In the genomic region with DNA sequence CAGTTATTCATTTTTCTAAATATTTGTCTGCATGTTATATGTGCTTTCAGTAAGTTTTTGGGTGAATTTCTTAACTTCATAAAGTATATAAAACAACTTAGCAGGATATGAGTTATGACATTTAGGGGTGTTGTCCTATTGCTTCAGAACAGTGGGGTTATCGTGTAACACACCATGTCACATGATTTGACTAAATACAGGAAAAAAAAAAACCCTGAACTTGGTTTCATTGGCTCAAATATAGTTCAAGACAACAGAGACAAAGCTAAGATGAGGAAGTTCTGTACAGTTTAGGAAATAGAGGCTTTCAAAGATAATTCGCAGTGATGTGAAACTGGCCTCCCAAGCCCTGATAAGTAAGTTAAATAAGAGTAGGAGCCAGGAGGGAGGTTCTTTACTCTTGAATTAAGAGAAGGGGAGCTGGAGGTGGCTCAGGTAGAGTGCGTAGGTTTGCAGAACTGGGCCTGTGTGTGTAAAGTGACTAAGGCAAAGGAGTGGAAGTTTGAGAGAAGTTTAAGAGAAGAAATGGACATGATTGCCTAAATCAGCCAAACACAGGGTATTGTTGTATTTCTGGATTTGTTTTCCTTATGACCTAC, we compare ENCODE assay signal across 1 cellular context.
TF ChIP-seq lines count a peak whose summit lies in the region.

No MANE protein-coding gene starts in this region.

TF ChIP-seq in K562, 482 proteins besides CTCF, POLR2A, EP300 and RAD21 (continued from another document and continues in another):
- TF ChIP-seq, protein P1, sequence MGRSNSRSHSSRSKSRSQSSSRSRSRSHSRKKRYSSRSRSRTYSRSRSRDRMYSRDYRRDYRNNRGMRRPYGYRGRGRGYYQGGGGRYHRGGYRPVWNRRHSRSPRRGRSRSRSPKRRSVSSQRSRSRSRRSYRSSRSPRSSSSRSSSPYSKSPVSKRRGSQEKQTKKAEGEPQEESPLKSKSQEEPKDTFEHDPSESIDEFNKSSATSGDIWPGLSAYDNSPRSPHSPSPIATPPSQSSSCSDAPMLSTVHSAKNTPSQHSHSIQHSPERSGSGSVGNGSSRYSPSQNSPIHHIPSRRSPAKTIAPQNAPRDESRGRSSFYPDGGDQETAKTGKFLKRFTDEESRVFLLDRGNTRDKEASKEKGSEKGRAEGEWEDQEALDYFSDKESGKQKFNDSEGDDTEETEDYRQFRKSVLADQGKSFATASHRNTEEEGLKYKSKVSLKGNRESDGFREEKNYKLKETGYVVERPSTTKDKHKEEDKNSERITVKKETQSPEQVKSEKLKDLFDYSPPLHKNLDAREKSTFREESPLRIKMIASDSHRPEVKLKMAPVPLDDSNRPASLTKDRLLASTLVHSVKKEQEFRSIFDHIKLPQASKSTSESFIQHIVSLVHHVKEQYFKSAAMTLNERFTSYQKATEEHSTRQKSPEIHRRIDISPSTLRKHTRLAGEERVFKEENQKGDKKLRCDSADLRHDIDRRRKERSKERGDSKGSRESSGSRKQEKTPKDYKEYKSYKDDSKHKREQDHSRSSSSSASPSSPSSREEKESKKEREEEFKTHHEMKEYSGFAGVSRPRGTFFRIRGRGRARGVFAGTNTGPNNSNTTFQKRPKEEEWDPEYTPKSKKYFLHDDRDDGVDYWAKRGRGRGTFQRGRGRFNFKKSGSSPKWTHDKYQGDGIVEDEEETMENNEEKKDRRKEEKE (IDR thresholded peaks at IDR 0.05; ENCODE audit: borderline replicate concordance in 1 of 2, control insufficient read depth in 1 of 2, low read depth in 2 of 2, low read length in 1 of 2) = no peak
- TF ChIP-seq TEAD1 (CRISPR knock-in tag; IDR thresholded peaks at IDR 0.05) (no peak), ZNF431 (CRISPR knock-in tag; IDR thresholded peaks at IDR 0.05) (no peak), NR4A1 (CRISPR knock-in tag; IDR thresholded peaks at IDR 0.05) (no peak), NR4A1 (tag; IDR thresholded peaks at IDR 0.05) (no peak), NCOR1 (IDR thresholded peaks at IDR 0.05) (no peak; the same call in none of the 2 replicates), JUN (IDR thresholded peaks at IDR 0.05; ENCODE audit: borderline replicate concordance, low read depth, low read length) (no peak), JUN (CRISPR knock-in tag; IDR thresholded peaks at IDR 0.05; ENCODE audit: borderline replicate concordance) (no peak), FOXK2 (conservative IDR thresholded peaks at IDR 0.05 in 1 of 2, IDR thresholded peaks at IDR 0.05 in 1 of 2; ENCODE audit: low read depth in 2 of 2) (peak; percentile 78 to 82; a peak in 3 of 4 replicates), CREBBP (IDR thresholded peaks at IDR 0.05; ENCODE audit: low read depth, low read length) (no peak), NUFIP1 (IDR thresholded peaks at IDR 0.05; ENCODE audit: partially characterized antibody) (no peak), CBX8 (IDR thresholded peaks at IDR 0.05; ENCODE audit: borderline replicate concordance, extremely low read depth, low read depth, low read length, poor library complexity, severe bottlenecking) (no peak), RBM39 (optimal IDR thresholded peaks at IDR 0.05; ENCODE audit: low read depth, low read length) (no peak), MEF2A (IDR thresholded peaks at IDR 0.05; ENCODE audit: control insufficient read depth, low read depth, low read length) (no peak), ELF4 (CRISPR knock-in tag; IDR thresholded peaks at IDR 0.05) (no peak), SMARCA4 (IDR thresholded peaks at IDR 0.05) (peak; percentile 51), XRCC5 (IDR thresholded peaks at IDR 0.05; ENCODE audit: low read depth, low read length) (no peak), SIX5 (IDR thresholded peaks at IDR 0.05; ENCODE audit: borderline replicate concordance in 1 of 2, insufficient read depth in 1 of 2, low read depth in 1 of 2, low read length in 2 of 2) (no peak), HNRNPL (IDR thresholded peaks at IDR 0.05; ENCODE audit: low read depth, low read length) (no peak), TAF7 (tag; IDR thresholded peaks at IDR 0.05) (no peak), ERF (CRISPR knock-in tag; IDR thresholded peaks at IDR 0.05) (no peak), CC2D1A (IDR thresholded peaks at IDR 0.05) (no peak), ZKSCAN3 (CRISPR knock-in tag; IDR thresholded peaks at IDR 0.05) (no peak), MBD2 (IDR thresholded peaks at IDR 0.05; ENCODE audit: borderline replicate concordance, low read depth) (no peak), KAT7 (CRISPR knock-in tag; IDR thresholded peaks at IDR 0.05; ENCODE audit: borderline replicate concordance) (no peak), SAP30 (IDR thresholded peaks at IDR 0.05; ENCODE audit: borderline replicate concordance, insufficient read depth, low read depth, low read length, poor library complexity, severe bottlenecking) (no peak)
- TF ChIP-seq, protein P2, sequence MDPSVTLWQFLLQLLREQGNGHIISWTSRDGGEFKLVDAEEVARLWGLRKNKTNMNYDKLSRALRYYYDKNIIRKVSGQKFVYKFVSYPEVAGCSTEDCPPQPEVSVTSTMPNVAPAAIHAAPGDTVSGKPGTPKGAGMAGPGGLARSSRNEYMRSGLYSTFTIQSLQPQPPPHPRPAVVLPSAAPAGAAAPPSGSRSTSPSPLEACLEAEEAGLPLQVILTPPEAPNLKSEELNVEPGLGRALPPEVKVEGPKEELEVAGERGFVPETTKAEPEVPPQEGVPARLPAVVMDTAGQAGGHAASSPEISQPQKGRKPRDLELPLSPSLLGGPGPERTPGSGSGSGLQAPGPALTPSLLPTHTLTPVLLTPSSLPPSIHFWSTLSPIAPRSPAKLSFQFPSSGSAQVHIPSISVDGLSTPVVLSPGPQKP (CRISPR knock-in tag; IDR thresholded peaks at IDR 0.05) = no peak
- TF ChIP-seq, protein P3, sequence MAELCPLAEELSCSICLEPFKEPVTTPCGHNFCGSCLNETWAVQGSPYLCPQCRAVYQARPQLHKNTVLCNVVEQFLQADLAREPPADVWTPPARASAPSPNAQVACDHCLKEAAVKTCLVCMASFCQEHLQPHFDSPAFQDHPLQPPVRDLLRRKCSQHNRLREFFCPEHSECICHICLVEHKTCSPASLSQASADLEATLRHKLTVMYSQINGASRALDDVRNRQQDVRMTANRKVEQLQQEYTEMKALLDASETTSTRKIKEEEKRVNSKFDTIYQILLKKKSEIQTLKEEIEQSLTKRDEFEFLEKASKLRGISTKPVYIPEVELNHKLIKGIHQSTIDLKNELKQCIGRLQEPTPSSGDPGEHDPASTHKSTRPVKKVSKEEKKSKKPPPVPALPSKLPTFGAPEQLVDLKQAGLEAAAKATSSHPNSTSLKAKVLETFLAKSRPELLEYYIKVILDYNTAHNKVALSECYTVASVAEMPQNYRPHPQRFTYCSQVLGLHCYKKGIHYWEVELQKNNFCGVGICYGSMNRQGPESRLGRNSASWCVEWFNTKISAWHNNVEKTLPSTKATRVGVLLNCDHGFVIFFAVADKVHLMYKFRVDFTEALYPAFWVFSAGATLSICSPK (IDR thresholded peaks at IDR 0.05; ENCODE audit: borderline replicate concordance) = no peak
- TF ChIP-seq, protein P4, sequence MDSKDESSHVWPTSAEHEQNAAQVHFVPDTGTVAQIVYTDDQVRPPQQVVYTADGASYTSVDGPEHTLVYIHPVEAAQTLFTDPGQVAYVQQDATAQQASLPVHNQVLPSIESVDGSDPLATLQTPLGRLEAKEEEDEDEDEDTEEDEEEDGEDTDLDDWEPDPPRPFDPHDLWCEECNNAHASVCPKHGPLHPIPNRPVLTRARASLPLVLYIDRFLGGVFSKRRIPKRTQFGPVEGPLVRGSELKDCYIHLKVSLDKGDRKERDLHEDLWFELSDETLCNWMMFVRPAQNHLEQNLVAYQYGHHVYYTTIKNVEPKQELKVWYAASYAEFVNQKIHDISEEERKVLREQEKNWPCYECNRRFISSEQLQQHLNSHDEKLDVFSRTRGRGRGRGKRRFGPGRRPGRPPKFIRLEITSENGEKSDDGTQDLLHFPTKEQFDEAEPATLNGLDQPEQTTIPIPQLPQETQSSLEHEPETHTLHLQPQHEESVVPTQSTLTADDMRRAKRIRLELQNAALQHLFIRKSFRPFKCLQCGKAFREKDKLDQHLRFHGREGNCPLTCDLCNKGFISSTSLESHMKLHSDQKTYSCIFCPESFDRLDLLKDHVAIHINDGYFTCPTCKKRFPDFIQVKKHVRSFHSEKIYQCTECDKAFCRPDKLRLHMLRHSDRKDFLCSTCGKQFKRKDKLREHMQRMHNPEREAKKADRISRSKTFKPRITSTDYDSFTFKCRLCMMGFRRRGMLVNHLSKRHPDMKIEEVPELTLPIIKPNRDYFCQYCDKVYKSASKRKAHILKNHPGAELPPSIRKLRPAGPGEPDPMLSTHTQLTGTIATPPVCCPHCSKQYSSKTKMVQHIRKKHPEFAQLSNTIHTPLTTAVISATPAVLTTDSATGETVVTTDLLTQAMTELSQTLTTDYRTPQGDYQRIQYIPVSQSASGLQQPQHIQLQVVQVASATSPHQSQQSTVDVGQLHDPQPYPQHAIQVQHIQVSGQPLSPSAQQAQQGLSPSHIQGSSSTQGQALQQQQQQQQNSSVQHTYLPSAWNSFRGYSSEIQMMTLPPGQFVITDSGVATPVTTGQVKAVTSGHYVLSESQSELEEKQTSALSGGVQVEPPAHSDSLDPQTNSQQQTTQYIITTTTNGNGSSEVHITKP (IDR thresholded peaks at IDR 0.05; ENCODE audit: partially characterized antibody) = no peak
- TF ChIP-seq, protein P5, sequence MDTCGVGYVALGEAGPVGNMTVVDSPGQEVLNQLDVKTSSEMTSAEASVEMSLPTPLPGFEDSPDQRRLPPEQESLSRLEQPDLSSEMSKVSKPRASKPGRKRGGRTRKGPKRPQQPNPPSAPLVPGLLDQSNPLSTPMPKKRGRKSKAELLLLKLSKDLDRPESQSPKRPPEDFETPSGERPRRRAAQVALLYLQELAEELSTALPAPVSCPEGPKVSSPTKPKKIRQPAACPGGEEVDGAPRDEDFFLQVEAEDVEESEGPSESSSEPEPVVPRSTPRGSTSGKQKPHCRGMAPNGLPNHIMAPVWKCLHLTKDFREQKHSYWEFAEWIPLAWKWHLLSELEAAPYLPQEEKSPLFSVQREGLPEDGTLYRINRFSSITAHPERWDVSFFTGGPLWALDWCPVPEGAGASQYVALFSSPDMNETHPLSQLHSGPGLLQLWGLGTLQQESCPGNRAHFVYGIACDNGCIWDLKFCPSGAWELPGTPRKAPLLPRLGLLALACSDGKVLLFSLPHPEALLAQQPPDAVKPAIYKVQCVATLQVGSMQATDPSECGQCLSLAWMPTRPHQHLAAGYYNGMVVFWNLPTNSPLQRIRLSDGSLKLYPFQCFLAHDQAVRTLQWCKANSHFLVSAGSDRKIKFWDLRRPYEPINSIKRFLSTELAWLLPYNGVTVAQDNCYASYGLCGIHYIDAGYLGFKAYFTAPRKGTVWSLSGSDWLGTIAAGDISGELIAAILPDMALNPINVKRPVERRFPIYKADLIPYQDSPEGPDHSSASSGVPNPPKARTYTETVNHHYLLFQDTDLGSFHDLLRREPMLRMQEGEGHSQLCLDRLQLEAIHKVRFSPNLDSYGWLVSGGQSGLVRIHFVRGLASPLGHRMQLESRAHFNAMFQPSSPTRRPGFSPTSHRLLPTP (IDR thresholded peaks at IDR 0.05; ENCODE audit: borderline replicate concordance, extremely low read depth, insufficient read length) = no peak
- TF ChIP-seq, protein P6, sequence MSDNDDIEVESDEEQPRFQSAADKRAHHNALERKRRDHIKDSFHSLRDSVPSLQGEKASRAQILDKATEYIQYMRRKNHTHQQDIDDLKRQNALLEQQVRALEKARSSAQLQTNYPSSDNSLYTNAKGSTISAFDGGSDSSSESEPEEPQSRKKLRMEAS (CRISPR knock-in tag; IDR thresholded peaks at IDR 0.05) = no peak
- TF ChIP-seq, protein P7, sequence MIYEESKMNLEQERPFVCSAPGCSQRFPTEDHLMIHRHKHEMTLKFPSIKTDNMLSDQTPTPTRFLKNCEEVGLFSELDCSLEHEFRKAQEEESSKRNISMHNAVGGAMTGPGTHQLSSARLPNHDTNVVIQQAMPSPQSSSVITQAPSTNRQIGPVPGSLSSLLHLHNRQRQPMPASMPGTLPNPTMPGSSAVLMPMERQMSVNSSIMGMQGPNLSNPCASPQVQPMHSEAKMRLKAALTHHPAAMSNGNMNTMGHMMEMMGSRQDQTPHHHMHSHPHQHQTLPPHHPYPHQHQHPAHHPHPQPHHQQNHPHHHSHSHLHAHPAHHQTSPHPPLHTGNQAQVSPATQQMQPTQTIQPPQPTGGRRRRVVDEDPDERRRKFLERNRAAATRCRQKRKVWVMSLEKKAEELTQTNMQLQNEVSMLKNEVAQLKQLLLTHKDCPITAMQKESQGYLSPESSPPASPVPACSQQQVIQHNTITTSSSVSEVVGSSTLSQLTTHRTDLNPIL (CRISPR knock-in tag; IDR thresholded peaks at IDR 0.05) = no peak
- TF ChIP-seq, protein P8, sequence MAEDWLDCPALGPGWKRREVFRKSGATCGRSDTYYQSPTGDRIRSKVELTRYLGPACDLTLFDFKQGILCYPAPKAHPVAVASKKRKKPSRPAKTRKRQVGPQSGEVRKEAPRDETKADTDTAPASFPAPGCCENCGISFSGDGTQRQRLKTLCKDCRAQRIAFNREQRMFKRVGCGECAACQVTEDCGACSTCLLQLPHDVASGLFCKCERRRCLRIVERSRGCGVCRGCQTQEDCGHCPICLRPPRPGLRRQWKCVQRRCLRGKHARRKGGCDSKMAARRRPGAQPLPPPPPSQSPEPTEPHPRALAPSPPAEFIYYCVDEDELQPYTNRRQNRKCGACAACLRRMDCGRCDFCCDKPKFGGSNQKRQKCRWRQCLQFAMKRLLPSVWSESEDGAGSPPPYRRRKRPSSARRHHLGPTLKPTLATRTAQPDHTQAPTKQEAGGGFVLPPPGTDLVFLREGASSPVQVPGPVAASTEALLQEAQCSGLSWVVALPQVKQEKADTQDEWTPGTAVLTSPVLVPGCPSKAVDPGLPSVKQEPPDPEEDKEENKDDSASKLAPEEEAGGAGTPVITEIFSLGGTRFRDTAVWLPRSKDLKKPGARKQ (CRISPR knock-in tag; IDR thresholded peaks at IDR 0.05) = no peak
- TF ChIP-seq, protein P9, sequence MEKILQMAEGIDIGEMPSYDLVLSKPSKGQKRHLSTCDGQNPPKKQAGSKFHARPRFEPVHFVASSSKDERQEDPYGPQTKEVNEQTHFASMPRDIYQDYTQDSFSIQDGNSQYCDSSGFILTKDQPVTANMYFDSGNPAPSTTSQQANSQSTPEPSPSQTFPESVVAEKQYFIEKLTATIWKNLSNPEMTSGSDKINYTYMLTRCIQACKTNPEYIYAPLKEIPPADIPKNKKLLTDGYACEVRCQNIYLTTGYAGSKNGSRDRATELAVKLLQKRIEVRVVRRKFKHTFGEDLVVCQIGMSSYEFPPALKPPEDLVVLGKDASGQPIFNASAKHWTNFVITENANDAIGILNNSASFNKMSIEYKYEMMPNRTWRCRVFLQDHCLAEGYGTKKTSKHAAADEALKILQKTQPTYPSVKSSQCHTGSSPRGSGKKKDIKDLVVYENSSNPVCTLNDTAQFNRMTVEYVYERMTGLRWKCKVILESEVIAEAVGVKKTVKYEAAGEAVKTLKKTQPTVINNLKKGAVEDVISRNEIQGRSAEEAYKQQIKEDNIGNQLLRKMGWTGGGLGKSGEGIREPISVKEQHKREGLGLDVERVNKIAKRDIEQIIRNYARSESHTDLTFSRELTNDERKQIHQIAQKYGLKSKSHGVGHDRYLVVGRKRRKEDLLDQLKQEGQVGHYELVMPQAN (IDR thresholded peaks at IDR 0.05; ENCODE audit: borderline replicate concordance) = no peak
- TF ChIP-seq, protein P10, sequence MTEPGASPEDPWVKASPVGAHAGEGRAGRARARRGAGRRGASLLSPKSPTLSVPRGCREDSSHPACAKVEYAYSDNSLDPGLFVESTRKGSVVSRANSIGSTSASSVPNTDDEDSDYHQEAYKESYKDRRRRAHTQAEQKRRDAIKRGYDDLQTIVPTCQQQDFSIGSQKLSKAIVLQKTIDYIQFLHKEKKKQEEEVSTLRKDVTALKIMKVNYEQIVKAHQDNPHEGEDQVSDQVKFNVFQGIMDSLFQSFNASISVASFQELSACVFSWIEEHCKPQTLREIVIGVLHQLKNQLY (CRISPR knock-in tag; conservative IDR thresholded peaks at IDR 0.05) = no peak
